1 cellular context compared by ENCODE assay signal in genomic region chr2:43985359-43985758, GRCh38.
TF ChIP-seq lines count a peak whose summit lies in the region.

No MANE protein-coding gene starts in this region.

TF ChIP-seq in K562, 482 proteins besides CTCF, POLR2A, EP300 and RAD21 (continued from another document and continues in another):
- TF ChIP-seq MBD1 (CRISPR knock-in tag; IDR thresholded peaks at IDR 0.05), result no peak
- TF ChIP-seq JUN (IDR thresholded peaks at IDR 0.05; ENCODE audit: borderline replicate concordance, low read depth, low read length), result no peak
- no peak for TF ChIP-seq JUN (CRISPR knock-in tag; IDR thresholded peaks at IDR 0.05; ENCODE audit: borderline replicate concordance)
- no peak for TF ChIP-seq CBX3 (IDR thresholded peaks at IDR 0.05; ENCODE audit: borderline replicate concordance in 1 of 2, low read length in 2 of 2)
- TF ChIP-seq, protein P1, sequence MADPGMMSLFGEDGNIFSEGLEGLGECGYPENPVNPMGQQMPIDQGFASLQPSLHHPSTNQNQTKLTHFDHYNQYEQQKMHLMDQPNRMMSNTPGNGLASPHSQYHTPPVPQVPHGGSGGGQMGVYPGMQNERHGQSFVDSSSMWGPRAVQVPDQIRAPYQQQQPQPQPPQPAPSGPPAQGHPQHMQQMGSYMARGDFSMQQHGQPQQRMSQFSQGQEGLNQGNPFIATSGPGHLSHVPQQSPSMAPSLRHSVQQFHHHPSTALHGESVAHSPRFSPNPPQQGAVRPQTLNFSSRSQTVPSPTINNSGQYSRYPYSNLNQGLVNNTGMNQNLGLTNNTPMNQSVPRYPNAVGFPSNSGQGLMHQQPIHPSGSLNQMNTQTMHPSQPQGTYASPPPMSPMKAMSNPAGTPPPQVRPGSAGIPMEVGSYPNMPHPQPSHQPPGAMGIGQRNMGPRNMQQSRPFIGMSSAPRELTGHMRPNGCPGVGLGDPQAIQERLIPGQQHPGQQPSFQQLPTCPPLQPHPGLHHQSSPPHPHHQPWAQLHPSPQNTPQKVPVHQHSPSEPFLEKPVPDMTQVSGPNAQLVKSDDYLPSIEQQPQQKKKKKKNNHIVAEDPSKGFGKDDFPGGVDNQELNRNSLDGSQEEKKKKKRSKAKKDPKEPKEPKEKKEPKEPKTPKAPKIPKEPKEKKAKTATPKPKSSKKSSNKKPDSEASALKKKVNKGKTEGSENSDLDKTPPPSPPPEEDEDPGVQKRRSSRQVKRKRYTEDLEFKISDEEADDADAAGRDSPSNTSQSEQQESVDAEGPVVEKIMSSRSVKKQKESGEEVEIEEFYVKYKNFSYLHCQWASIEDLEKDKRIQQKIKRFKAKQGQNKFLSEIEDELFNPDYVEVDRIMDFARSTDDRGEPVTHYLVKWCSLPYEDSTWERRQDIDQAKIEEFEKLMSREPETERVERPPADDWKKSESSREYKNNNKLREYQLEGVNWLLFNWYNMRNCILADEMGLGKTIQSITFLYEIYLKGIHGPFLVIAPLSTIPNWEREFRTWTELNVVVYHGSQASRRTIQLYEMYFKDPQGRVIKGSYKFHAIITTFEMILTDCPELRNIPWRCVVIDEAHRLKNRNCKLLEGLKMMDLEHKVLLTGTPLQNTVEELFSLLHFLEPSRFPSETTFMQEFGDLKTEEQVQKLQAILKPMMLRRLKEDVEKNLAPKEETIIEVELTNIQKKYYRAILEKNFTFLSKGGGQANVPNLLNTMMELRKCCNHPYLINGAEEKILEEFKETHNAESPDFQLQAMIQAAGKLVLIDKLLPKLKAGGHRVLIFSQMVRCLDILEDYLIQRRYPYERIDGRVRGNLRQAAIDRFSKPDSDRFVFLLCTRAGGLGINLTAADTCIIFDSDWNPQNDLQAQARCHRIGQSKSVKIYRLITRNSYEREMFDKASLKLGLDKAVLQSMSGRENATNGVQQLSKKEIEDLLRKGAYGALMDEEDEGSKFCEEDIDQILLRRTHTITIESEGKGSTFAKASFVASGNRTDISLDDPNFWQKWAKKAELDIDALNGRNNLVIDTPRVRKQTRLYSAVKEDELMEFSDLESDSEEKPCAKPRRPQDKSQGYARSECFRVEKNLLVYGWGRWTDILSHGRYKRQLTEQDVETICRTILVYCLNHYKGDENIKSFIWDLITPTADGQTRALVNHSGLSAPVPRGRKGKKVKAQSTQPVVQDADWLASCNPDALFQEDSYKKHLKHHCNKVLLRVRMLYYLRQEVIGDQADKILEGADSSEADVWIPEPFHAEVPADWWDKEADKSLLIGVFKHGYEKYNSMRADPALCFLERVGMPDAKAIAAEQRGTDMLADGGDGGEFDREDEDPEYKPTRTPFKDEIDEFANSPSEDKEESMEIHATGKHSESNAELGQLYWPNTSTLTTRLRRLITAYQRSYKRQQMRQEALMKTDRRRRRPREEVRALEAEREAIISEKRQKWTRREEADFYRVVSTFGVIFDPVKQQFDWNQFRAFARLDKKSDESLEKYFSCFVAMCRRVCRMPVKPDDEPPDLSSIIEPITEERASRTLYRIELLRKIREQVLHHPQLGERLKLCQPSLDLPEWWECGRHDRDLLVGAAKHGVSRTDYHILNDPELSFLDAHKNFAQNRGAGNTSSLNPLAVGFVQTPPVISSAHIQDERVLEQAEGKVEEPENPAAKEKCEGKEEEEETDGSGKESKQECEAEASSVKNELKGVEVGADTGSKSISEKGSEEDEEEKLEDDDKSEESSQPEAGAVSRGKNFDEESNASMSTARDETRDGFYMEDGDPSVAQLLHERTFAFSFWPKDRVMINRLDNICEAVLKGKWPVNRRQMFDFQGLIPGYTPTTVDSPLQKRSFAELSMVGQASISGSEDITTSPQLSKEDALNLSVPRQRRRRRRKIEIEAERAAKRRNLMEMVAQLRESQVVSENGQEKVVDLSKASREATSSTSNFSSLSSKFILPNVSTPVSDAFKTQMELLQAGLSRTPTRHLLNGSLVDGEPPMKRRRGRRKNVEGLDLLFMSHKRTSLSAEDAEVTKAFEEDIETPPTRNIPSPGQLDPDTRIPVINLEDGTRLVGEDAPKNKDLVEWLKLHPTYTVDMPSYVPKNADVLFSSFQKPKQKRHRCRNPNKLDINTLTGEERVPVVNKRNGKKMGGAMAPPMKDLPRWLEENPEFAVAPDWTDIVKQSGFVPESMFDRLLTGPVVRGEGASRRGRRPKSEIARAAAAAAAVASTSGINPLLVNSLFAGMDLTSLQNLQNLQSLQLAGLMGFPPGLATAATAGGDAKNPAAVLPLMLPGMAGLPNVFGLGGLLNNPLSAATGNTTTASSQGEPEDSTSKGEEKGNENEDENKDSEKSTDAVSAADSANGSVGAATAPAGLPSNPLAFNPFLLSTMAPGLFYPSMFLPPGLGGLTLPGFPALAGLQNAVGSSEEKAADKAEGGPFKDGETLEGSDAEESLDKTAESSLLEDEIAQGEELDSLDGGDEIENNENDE (IDR thresholded peaks at IDR 0.05; ENCODE audit: low read depth, low read length), result no peak
- no peak for TF ChIP-seq WHSC1 (IDR thresholded peaks at IDR 0.05; ENCODE audit: low read length)
- no peak for TF ChIP-seq HDAC6 (IDR thresholded peaks at IDR 0.05; ENCODE audit: low read depth, low read length)
- no peak for TF ChIP-seq ETV1 (tag; conservative IDR thresholded peaks at IDR 0.05; ENCODE audit: low read depth)
- peak; percentile 86; the same call in 1 of the 2 replicates for TF ChIP-seq HBP1 (CRISPR knock-in tag; IDR thresholded peaks at IDR 0.05)
- no peak for TF ChIP-seq PRMT5 (CRISPR knock-in tag; IDR thresholded peaks at IDR 0.05)
- TF ChIP-seq HDAC2 (IDR thresholded peaks at IDR 0.05), result no peak
- TF ChIP-seq, protein P2, sequence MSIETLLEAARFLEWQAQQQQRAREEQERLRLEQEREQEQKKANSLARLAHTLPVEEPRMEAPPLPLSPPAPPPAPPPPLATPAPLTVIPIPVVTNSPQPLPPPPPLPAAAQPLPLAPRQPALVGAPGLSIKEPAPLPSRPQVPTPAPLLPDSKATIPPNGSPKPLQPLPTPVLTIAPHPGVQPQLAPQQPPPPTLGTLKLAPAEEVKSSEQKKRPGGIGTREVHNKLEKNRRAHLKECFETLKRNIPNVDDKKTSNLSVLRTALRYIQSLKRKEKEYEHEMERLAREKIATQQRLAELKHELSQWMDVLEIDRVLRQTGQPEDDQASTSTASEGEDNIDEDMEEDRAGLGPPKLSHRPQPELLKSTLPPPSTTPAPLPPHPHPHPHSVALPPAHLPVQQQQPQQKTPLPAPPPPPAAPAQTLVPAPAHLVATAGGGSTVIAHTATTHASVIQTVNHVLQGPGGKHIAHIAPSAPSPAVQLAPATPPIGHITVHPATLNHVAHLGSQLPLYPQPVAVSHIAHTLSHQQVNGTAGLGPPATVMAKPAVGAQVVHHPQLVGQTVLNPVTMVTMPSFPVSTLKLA (conservative IDR thresholded peaks at IDR 0.05), result no peak
- no peak for TF ChIP-seq CBX8 (IDR thresholded peaks at IDR 0.05; ENCODE audit: borderline replicate concordance, extremely low read depth, low read depth, low read length, poor library complexity, severe bottlenecking)
- TF ChIP-seq ZNF655 (CRISPR knock-in tag; IDR thresholded peaks at IDR 0.05), result no peak
- TF ChIP-seq ARID3A (IDR thresholded peaks at IDR 0.05; ENCODE audit: borderline replicate concordance, low read depth, low read length), result no peak
- no peak for TF ChIP-seq SIN3A (IDR thresholded peaks at IDR 0.05; ENCODE audit: borderline replicate concordance in 2 of 2, control insufficient read depth in 1 of 2, low read depth in 2 of 2, low read length in 2 of 2)
- TF ChIP-seq, protein P3, sequence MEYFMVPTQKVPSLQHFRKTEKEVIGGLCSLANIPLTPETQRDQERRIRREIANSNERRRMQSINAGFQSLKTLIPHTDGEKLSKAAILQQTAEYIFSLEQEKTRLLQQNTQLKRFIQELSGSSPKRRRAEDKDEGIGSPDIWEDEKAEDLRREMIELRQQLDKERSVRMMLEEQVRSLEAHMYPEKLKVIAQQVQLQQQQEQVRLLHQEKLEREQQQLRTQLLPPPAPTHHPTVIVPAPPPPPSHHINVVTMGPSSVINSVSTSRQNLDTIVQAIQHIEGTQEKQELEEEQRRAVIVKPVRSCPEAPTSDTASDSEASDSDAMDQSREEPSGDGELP (CRISPR knock-in tag; IDR thresholded peaks at IDR 0.05; ENCODE audit: borderline replicate concordance), result no peak
- no peak for TF ChIP-seq RNF2 (IDR thresholded peaks at IDR 0.05)
- TF ChIP-seq POLR3G (IDR thresholded peaks at IDR 0.05; ENCODE audit: extremely low read depth, insufficient read length, insufficient replicate concordance), result no peak
- no peak for TF ChIP-seq FOXA3 (CRISPR knock-in tag; conservative IDR thresholded peaks at IDR 0.05 in 1 of 2, IDR thresholded peaks at IDR 0.05 in 1 of 2)
- TF ChIP-seq, protein P4, sequence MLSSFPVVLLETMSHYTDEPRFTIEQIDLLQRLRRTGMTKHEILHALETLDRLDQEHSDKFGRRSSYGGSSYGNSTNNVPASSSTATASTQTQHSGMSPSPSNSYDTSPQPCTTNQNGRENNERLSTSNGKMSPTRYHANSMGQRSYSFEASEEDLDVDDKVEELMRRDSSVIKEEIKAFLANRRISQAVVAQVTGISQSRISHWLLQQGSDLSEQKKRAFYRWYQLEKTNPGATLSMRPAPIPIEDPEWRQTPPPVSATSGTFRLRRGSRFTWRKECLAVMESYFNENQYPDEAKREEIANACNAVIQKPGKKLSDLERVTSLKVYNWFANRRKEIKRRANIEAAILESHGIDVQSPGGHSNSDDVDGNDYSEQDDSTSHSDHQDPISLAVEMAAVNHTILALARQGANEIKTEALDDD (IDR thresholded peaks at IDR 0.05), result no peak
- TF ChIP-seq SREBF1 (IDR thresholded peaks at IDR 0.05; ENCODE audit: borderline replicate concordance, low read depth, low read length), result no peak
- TF ChIP-seq BMI1 (IDR thresholded peaks at IDR 0.05; ENCODE audit: low read length), result no peak
- no peak for TF ChIP-seq FOXK1 (CRISPR knock-in tag; IDR thresholded peaks at IDR 0.05; ENCODE audit: borderline replicate concordance)
- TF ChIP-seq, protein P5, sequence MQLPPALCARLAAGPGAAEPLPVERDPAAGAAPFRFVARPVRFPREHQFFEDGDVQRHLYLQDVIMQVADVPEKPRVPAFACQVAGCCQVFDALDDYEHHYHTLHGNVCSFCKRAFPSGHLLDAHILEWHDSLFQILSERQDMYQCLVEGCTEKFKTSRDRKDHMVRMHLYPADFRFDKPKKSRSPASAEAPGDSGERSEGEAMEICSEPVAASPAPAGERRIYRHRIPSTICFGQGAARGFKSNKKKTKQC (CRISPR knock-in tag; IDR thresholded peaks at IDR 0.05), result no peak
- TF ChIP-seq OTX1 (CRISPR knock-in tag; IDR thresholded peaks at IDR 0.05), result no peak
- TF ChIP-seq NEUROD1 (IDR thresholded peaks at IDR 0.05; ENCODE audit: borderline replicate concordance, low read depth, low read length, partially characterized antibody), result no peak
- TF ChIP-seq COPS2 (conservative IDR thresholded peaks at IDR 0.05), result no peak
- 0 out of 2 replicates have a peak, but pooled peaks have one; percentile 31 for TF ChIP-seq ARID1B (IDR thresholded peaks at IDR 0.05)
- no peak for TF ChIP-seq ZBTB34 (CRISPR knock-in tag; IDR thresholded peaks at IDR 0.05)
